15 cellular contexts compared by ENCODE assay signal in genomic region chr18:7749510-7749981, GRCh38.
DNase-seq lines count a peak whose midpoint lies in the region; ATAC-seq, FAIRE-seq and TF ChIP-seq lines count a peak whose summit lies in the region.
"Had no signal": no experiment of that assay in that cellular context is flagged by ENCODE, and none has a peak within 500 bp of the region (broad histone marks: within the 10 kb centered on the region; RNA-seq: fewer than 3 reads in every experiment).

No MANE protein-coding gene starts in this region.

- peaks cover 48% of the 10 kb centered on the region for H3K4me1 Mint-ChIP-seq in endodermal cell
- no peaks in the 10 kb centered on the region for H3K4me1 Mint-ChIP-seq in activated T-helper 2 cell treated with anti-CD3 and anti-CD28 coated beads, Interferon-gamma antibody, Interleukin-2, Interleukin-4, amounts not matched to agents 10 μg/mL and 5 μg/mL and 100 μg/mL, durations not matched to agents 14 hours and 24 hours and 36 hours (ENCODE audit: low read depth)
- H3K4me1 Mint-ChIP-seq: activated naive CD4-positive, alpha-beta T cell treated with anti-CD3 and anti-CD28 coated beads, Interleukin-2, amount 50 U/mL, for 24 hours had no signal

- WGBS in endodermal cell (ENCODE audit: insufficient coverage in 1 of 2, insufficient read length in 1 of 2), 2 experiments: 56% methylated on average over 2 of the region's 2 CpGs; no CpG with 5 or more reads in 1 of the 2 experiments
- WGBS in small intestine, 3 donors: 57 to 59% (median 59%) methylated on average over 2 of the region's 2 CpGs
- 46 to 60% methylated on average over 2 of the region's 2 CpGs for WGBS in sigmoid colon, 2 donors

- TF ChIP-seq EP300 in sigmoid colon (IDR thresholded peaks at IDR 0.05): no peak

- peak overlapping the region; percentile 71 for H3K27ac Mint-ChIP-seq in endodermal cell
- no peak overlapping the region for H3K27ac Mint-ChIP-seq in activated T-helper 2 cell treated with anti-CD3 and anti-CD28 coated beads, Interferon-gamma antibody, Interleukin-2, Interleukin-4, amounts not matched to agents 10 μg/mL and 5 μg/mL and 100 μg/mL, durations not matched to agents 14 hours and 24 hours and 36 hours
- H3K27ac Mint-ChIP-seq: activated naive CD4-positive, alpha-beta T cell treated with anti-CD3 and anti-CD28 coated beads, Interleukin-2, amount 50 U/mL, for 24 hours had no signal

- TF ChIP-seq CTCF in endodermal cell (conservative IDR thresholded peaks at IDR 0.05) (no peak), left lung (IDR thresholded peaks at IDR 0.05) (no peak), sigmoid colon (IDR thresholded peaks at IDR 0.05) (no peak)

- FAIRE-seq in small intestine (lab: Jason Lieb, UNC): no peak

- in situ Hi-C loops in HAP-1 (cut with MboI; ENCODE audit: low sequenced_read_pairs): no loop called here

- peaks cover 20% of the 10 kb centered on the region for H3K9me3 Mint-ChIP-seq in endodermal cell
- H3K9me3 Mint-ChIP-seq in activated T-helper 2 cell treated with anti-CD3 and anti-CD28 coated beads, Interferon-gamma antibody, Interleukin-2, Interleukin-4, amounts not matched to agents 10 μg/mL and 5 μg/mL and 100 μg/mL, durations not matched to agents 14 hours and 24 hours and 36 hours: peaks cover 9% of the 10 kb centered on the region

- no peaks in the 10 kb centered on the region for H3K27me3 ChIP-seq in endodermal cell (ENCODE audit: control insufficient read depth, insufficient read depth, low read length, poor library complexity, severe bottlenecking)
- H3K27me3 ChIP-seq in left lung: no peaks in the 10 kb centered on the region
- no peaks in the 10 kb centered on the region for H3K27me3 ChIP-seq in subcutaneous abdominal adipose tissue (ENCODE audit: control insufficient read depth in 5 of 5, insufficient read depth in 4 of 5, low read length in 5 of 5)
- no peaks in the 10 kb centered on the region for H3K27me3 ChIP-seq in small intestine (ENCODE audit: control insufficient read depth in 2 of 2, insufficient read depth in 2 of 2, low read length in 2 of 2)
- no peaks in the 10 kb centered on the region for H3K27me3 ChIP-seq in HAP-1 (ENCODE audit: low read depth)
- no peaks in the 10 kb centered on the region for H3K27me3 ChIP-seq in sigmoid colon
- H3K27me3 ChIP-seq: BLaER1 had no signal

- H3K9me3 ChIP-seq in endodermal cell (ENCODE audit: control insufficient read depth, low read length) (peaks cover 23% of the 10 kb centered on the region), left lung (peaks cover 0 to 6% of the 10 kb centered on the region in 2 donors), subcutaneous abdominal adipose tissue (ENCODE audit: control insufficient read depth in 5 of 5, low read length in 5 of 5) (peaks cover 0 to 6% (median 0%) of the 10 kb centered on the region in 5 donors), small intestine (ENCODE audit: control insufficient read depth, low read depth) (no peaks in the 10 kb centered on the region), HAP-1 (no peaks in the 10 kb centered on the region), sigmoid colon (no peaks in the 10 kb centered on the region)

- peak; percentile 52 for ATAC-seq in left lung

- H3K4me3 ChIP-seq in endodermal cell (ENCODE audit: low read length): peak overlapping the region; percentile 62
- no peak overlapping the region for H3K4me3 ChIP-seq in left lung
- H3K4me3 ChIP-seq in subcutaneous abdominal adipose tissue (ENCODE audit: low read depth in 1 of 5, low read length in 5 of 5): no peak overlapping the region
- no peak overlapping the region for H3K4me3 ChIP-seq in small intestine (ENCODE audit: low read depth in 1 of 2, low read length in 2 of 2)
- no peak overlapping the region for H3K4me3 ChIP-seq in HAP-1
- no peak overlapping the region for H3K4me3 ChIP-seq in sigmoid colon
- H3K4me3 ChIP-seq: BLaER1 had no signal

- H3K36me3 ChIP-seq in endodermal cell (ENCODE audit: control insufficient read depth, insufficient read depth, low read length) (no peaks in the 10 kb centered on the region), left lung (no peaks in the 10 kb centered on the region), subcutaneous abdominal adipose tissue (ENCODE audit: control insufficient read depth in 5 of 5, insufficient read depth in 5 of 5, low read length in 5 of 5) (no peaks in the 10 kb centered on the region), small intestine (ENCODE audit: control insufficient read depth in 2 of 2, insufficient read depth in 2 of 2, low read length in 2 of 2) (no peaks in the 10 kb centered on the region), HAP-1 (replicated peaks) (no peaks in the 10 kb centered on the region), sigmoid colon (no peaks in the 10 kb centered on the region)
- H3K36me3 ChIP-seq: BLaER1 had no signal

- H3K9ac ChIP-seq in endodermal cell (ENCODE audit: extremely low read depth, low read length, poor library complexity, severe bottlenecking) (peak overlapping the region; percentile 13), subcutaneous abdominal adipose tissue (ENCODE audit: low read length in 5 of 5) (peak overlapping the region in 1 of 5 donors; percentile 49)
- H3K9ac ChIP-seq: BLaER1 had no signal

- H3K27ac ChIP-seq in endodermal cell (ENCODE audit: low read depth, low read length): peak overlapping the region; percentile 7
- H3K27ac ChIP-seq in left lung: peak overlapping the region in 1 of 2 donors; percentile 26
- H3K27ac ChIP-seq in subcutaneous abdominal adipose tissue (ENCODE audit: low read depth, low read length): peak overlapping the region; percentile 57
- no peak overlapping the region for H3K27ac ChIP-seq in small intestine (ENCODE audit: low read depth in 1 of 2, low read length in 1 of 2)
- H3K27ac ChIP-seq in sigmoid colon: peak overlapping the region in 2 of 4 donors; percentile 2 to 14
- H3K27ac ChIP-seq: BLaER1 had no signal

- H3K4me3 Mint-ChIP-seq in endodermal cell: peak overlapping the region; percentile 16
- no peak overlapping the region for H3K4me3 Mint-ChIP-seq in activated T-helper 2 cell treated with anti-CD3 and anti-CD28 coated beads, Interferon-gamma antibody, Interleukin-2, Interleukin-4, amounts not matched to agents 10 μg/mL and 5 μg/mL and 100 μg/mL, durations not matched to agents 14 hours and 24 hours and 36 hours (ENCODE audit: low read depth)
- H3K4me3 Mint-ChIP-seq: activated naive CD4-positive, alpha-beta T cell treated with anti-CD3 and anti-CD28 coated beads, Interleukin-2, amount 50 U/mL, for 24 hours had no signal

- no peaks in the 10 kb centered on the region for H3K27me3 Mint-ChIP-seq in endodermal cell (ENCODE audit: insufficient read depth)
- no peaks in the 10 kb centered on the region for H3K27me3 Mint-ChIP-seq in activated T-helper 2 cell treated with anti-CD3 and anti-CD28 coated beads, Interferon-gamma antibody, Interleukin-2, Interleukin-4, amounts not matched to agents 10 μg/mL and 5 μg/mL and 100 μg/mL, durations not matched to agents 14 hours and 24 hours and 36 hours (ENCODE audit: low read depth)
- H3K27me3 Mint-ChIP-seq: activated naive CD4-positive, alpha-beta T cell treated with anti-CD3 and anti-CD28 coated beads, Interleukin-2, amount 50 U/mL, for 24 hours had no signal

- DNase-seq in NCI-H82 treated with DMSO at 0.1 percent for 48 hours (lab: John Stamatoyannopoulos, UW; ENCODE audit: unreplicated experiment) (peak; percentile 4), endodermal cell (no peak), left lung (no peak), small intestine (no peak), HAP-1 (ENCODE audit: low spot score in 2 of 2) (no peak), sigmoid colon (no peak)
- DNase-seq in activated T-helper 2 cell treated with anti-CD3 and anti-CD28 coated beads, Interferon-gamma antibody, Interleukin-2, Interleukin-4, amounts not matched to agents 10 μg/mL and 5 μg/mL and 100 μg/mL, durations not matched to agents 14 hours and 24 hours and 36 hours (ENCODE audit: low spot score): no peak
- DNase-seq: activated T-cell treated with anti-CD3 and anti-CD28 coated beads for 4 hours, erythroblast, Karpas-422, NCI-H1436, SHP77 treated with DMSO at 0.1 percent for 48 hours had no signal

- H3K36me3 Mint-ChIP-seq in endodermal cell (ENCODE audit: low read depth): peaks cover 19% of the 10 kb centered on the region
- H3K36me3 Mint-ChIP-seq in activated T-helper 2 cell treated with anti-CD3 and anti-CD28 coated beads, Interferon-gamma antibody, Interleukin-2, Interleukin-4, amounts not matched to agents 10 μg/mL and 5 μg/mL and 100 μg/mL, durations not matched to agents 14 hours and 24 hours and 36 hours (ENCODE audit: low read depth): no peaks in the 10 kb centered on the region
- H3K36me3 Mint-ChIP-seq: activated naive CD4-positive, alpha-beta T cell treated with anti-CD3 and anti-CD28 coated beads, Interleukin-2, amount 50 U/mL, for 24 hours had no signal

- no peak for TF ChIP-seq POLR2A in sigmoid colon (IDR thresholded peaks at IDR 0.05)

- H3K4me1 ChIP-seq in endodermal cell (ENCODE audit: control insufficient read depth, insufficient read depth, low read length) (peaks cover 33% of the 10 kb centered on the region), left lung (peaks cover 4 to 33% of the 10 kb centered on the region in 2 donors), subcutaneous abdominal adipose tissue (ENCODE audit: control insufficient read depth in 5 of 5, insufficient read depth in 5 of 5, low read length in 5 of 5) (peaks cover 1 to 64% (median 53%) of the 10 kb centered on the region in 5 donors), small intestine (ENCODE audit: control insufficient read depth in 2 of 2, insufficient read depth in 1 of 2, low read depth in 1 of 2, low read length in 1 of 2) (peaks cover 0 to 3% of the 10 kb centered on the region in 2 donors), HAP-1 (no peaks in the 10 kb centered on the region), sigmoid colon (peaks cover 0 to 52% (median 40%) of the 10 kb centered on the region in 4 donors)

- intact Hi-C loops in left lung (cut with DNase I) (no loop called here), sigmoid colon (cut with DNase I) (no loop called here)
- intact Hi-C loops in activated T-helper 2 cell treated with anti-CD3 and anti-CD28 coated beads, Interferon-gamma antibody, Interleukin-2, Interleukin-4, amounts not matched to agents 10 μg/mL and 5 μg/mL and 100 μg/mL, durations not matched to agents 14 hours and 24 hours and 36 hours (cut with micrococcal nuclease): no loop called here

Comparison
In these comparisons a context has a peak if more than half of its experiments do, and no peak if none do; other contexts are left out.
1. H3K27ac ChIP-seq: peak in endodermal cell (single experiment) and subcutaneous abdominal adipose tissue (single experiment); none in small intestine (0 of 2).